In genomic region chr20:31738729-31739549, GRCh38 we compare ENCODE assay signal across 8 cellular contexts. TPM values are rescaled to one million over a fixed set of nuclear protein-coding genes. Genes with fewer than 3 reads are reported as not detected.
A peak's percentile ranks its signal among the peaks of the same experiment; 100 is the strongest.
DNase-seq lines count a peak whose midpoint lies in the region; ATAC-seq and TF ChIP-seq lines count a peak whose summit lies in the region.

TSS of gene TPX2 (plus strand) at chr20:31739290. CDS start at chr20:31757477, 18,187 bp downstream.

- peak; percentile 91 to 94 for ATAC-seq in CD4-positive, CD25-positive, alpha-beta regulatory T cell (ENCODE audit: low read depth in 2 of 2)
- ATAC-seq in GM19372 (IDR thresholded peaks at IDR 0.05; ENCODE audit: low read depth, unreplicated experiment) (peak; percentile 98), HG03521 (IDR thresholded peaks at IDR 0.05; ENCODE audit: unreplicated experiment) (peak; percentile 94), left lung (peak; percentile 99)

- H3K36me3 Mint-ChIP-seq in CD4-positive, CD25-positive, alpha-beta regulatory T cell: no peaks in the 10 kb centered on the region
- peaks cover 7% of the 10 kb centered on the region for H3K36me3 Mint-ChIP-seq in activated CD4-positive, alpha-beta T cell treated with anti-CD3 and anti-CD28 coated beads, Interleukin-2, amount 10 ng/mL, durations not matched to agents 7 days and 5 days (ENCODE audit: low read depth)

- H3K4me1 ChIP-seq in CD4-positive, CD25-positive, alpha-beta regulatory T cell (ENCODE audit: control insufficient read depth, insufficient read depth, low read length, poor library complexity, severe bottlenecking): peaks cover 22% of the 10 kb centered on the region
- peaks cover 0 to 25% of the 10 kb centered on the region in 2 donors for H3K4me1 ChIP-seq in left lung

- CTCF ChIA-PET in activated CD4-positive, alpha-beta T cell treated with anti-CD3 and anti-CD28 coated beads, Interleukin-2, amount 10 ng/mL, durations not matched to agents 7 days and 5 days (lab: Charles Lee): interaction anchor here (0.6 to 10.0 kb wide), 6 partner anchors 9 to 126 kb away, joined by 3 to 69 read pairs (median 5); partner anchors contain the start of gene BCL2L1

- H3K9me3 Mint-ChIP-seq in CD4-positive, CD25-positive, alpha-beta regulatory T cell: no peaks in the 10 kb centered on the region
- no peaks in the 10 kb centered on the region for H3K9me3 Mint-ChIP-seq in activated CD4-positive, alpha-beta T cell treated with anti-CD3 and anti-CD28 coated beads, Interleukin-2, amount 10 ng/mL, durations not matched to agents 7 days and 5 days

- H3K4me3 ChIP-seq in CD4-positive, CD25-positive, alpha-beta regulatory T cell (ENCODE audit: low read depth, low read length): peak within 1 kb of the TSS; percentile 90
- peak within 1 kb of the TSS; percentile 70 to 83 for H3K4me3 ChIP-seq in left lung

- peaks cover 0 to 5% (median 2%) of the 10 kb centered on the region in 4 donors for H3K4me1 Mint-ChIP-seq in CD4-positive, CD25-positive, alpha-beta regulatory T cell
- H3K4me1 Mint-ChIP-seq in activated CD4-positive, alpha-beta T cell treated with anti-CD3 and anti-CD28 coated beads, Interleukin-2, amount 10 ng/mL, durations not matched to agents 7 days and 5 days: peaks cover 10% of the 10 kb centered on the region

- H3K27me3 ChIP-seq in CD4-positive, CD25-positive, alpha-beta regulatory T cell (ENCODE audit: control insufficient read depth, insufficient read depth, low read length): no peaks in the 10 kb centered on the region
- H3K27me3 ChIP-seq in left lung: no peaks in the 10 kb centered on the region

- no peak within 1 kb of the TSS for H3K4me3 Mint-ChIP-seq in CD4-positive, CD25-positive, alpha-beta regulatory T cell
- H3K4me3 Mint-ChIP-seq in activated CD4-positive, alpha-beta T cell treated with anti-CD3 and anti-CD28 coated beads, Interleukin-2, amount 10 ng/mL, durations not matched to agents 7 days and 5 days: no peak within 1 kb of the TSS

- TF ChIP-seq CTCF in left lung (IDR thresholded peaks at IDR 0.05): no peak

- H3K27me3 Mint-ChIP-seq in CD4-positive, CD25-positive, alpha-beta regulatory T cell: no peaks in the 10 kb centered on the region
- H3K27me3 Mint-ChIP-seq in activated CD4-positive, alpha-beta T cell treated with anti-CD3 and anti-CD28 coated beads, Interleukin-2, amount 10 ng/mL, durations not matched to agents 7 days and 5 days: peaks cover 7% of the 10 kb centered on the region

- DNase-seq in CD4-positive, CD25-positive, alpha-beta regulatory T cell: peak; percentile 66 to 94 (median 74)
- DNase-seq in NCI-H69 (lab: John Stamatoyannopoulos, UW): peak; percentile 99
- peak; percentile 89 for DNase-seq in activated CD4-positive, alpha-beta T cell treated with anti-CD3 and anti-CD28 coated beads, Interleukin-2, amount 10 ng/mL, durations not matched to agents 7 days and 5 days
- DNase-seq in dermis blood vessel endothelial cell: peak; percentile 99
- DNase-seq in left lung: peak; percentile 93 to 96
- DNase-seq in stimulated activated CD4-positive, alpha-beta T cell treated with anti-CD3 and anti-CD28 coated beads, Interleukin-2, amount 100 ng/mL, for 48 hours: peak; percentile 76 to 81

- peak within 1 kb of the TSS; percentile 68 for H3K27ac ChIP-seq in CD4-positive, CD25-positive, alpha-beta regulatory T cell (ENCODE audit: insufficient read depth, low read length, poor library complexity, severe bottlenecking)
- peak within 1 kb of the TSS; percentile 68 to 76 for H3K27ac ChIP-seq in left lung

- no peaks in the 10 kb centered on the region for H3K9me3 ChIP-seq in CD4-positive, CD25-positive, alpha-beta regulatory T cell (ENCODE audit: control insufficient read depth in 2 of 2, low read length in 2 of 2)
- H3K9me3 ChIP-seq in left lung: no peaks in the 10 kb centered on the region

- intact Hi-C loops in left lung (cut with DNase I): no loop called here

- POLR2A ChIA-PET in activated CD4-positive, alpha-beta T cell treated with anti-CD3 and anti-CD28 coated beads, Interleukin-2, amount 10 ng/mL, durations not matched to agents 7 days and 5 days (lab: Charles Lee): interaction anchor here (0.7 kb wide), 1 partner anchor 51 kb away, joined by 3 read pairs; no protein-coding TSS in a partner anchor

- no peak within 1 kb of the TSS for H3K27ac Mint-ChIP-seq in CD4-positive, CD25-positive, alpha-beta regulatory T cell
- H3K27ac Mint-ChIP-seq in activated CD4-positive, alpha-beta T cell treated with anti-CD3 and anti-CD28 coated beads, Interleukin-2, amount 10 ng/mL, durations not matched to agents 7 days and 5 days: no peak within 1 kb of the TSS

- H3K36me3 ChIP-seq in CD4-positive, CD25-positive, alpha-beta regulatory T cell (ENCODE audit: control insufficient read depth, insufficient read depth, low read length): no peaks in the 10 kb centered on the region
- no peaks in the 10 kb centered on the region for H3K36me3 ChIP-seq in left lung

RNA-seq across cellular contexts. Expression of gene TPX2, which starts in this region (rescaled TPM):
- 5.4 TPM for total RNA-seq in CD4-positive, CD25-positive, alpha-beta regulatory T cell
- polyA plus RNA-seq in CD4-positive, CD25-positive, alpha-beta regulatory T cell: 1 to 10 TPM; 3.1 to 6.3 (median 3.8) TPM
- 100 to 1,000 TPM; 164 to 193 TPM for total RNA-seq in activated CD4-positive, alpha-beta T cell treated with anti-CD3 and anti-CD28 coated beads, Interleukin-2, amount 10 ng/mL, durations not matched to agents 7 days and 5 days
- 16.5 and 81.7 TPM in 2 replicates for total RNA-seq in dermis blood vessel endothelial cell
- 10 to 100 TPM in 1 of 2 donors, 1 to 10 TPM in 1; 5.1 to 16.5 TPM for total RNA-seq in left lung

Comparison
In these comparisons a context has a peak if more than half of its experiments do, and no peak if none do; other contexts are left out.
1. Peak in every context shown above with its lines: DNase-seq, ATAC-seq, H3K4me3 ChIP-seq and H3K27ac ChIP-seq.